Comparison of ENCODE assay signal across 1 cellular context in the genomic region with DNA sequence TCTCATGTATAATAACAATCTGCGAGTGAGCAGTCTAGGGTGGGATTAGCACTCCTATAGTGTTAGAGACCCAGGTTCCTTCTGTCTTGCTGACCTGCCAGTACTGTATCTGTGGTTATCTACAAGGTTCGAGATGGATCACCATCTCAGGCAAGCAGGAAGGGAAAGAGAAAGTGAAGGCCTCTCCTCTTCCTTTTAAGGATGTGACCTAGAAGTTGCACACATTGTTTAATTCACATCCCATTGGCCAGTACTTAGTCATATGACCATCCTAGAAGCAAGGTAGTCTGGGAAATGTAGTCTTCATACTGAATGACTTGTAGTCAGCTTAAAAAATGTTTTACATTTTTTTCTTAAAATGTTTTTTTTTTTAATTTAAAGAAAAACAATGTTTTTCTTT.
TF ChIP-seq lines count a peak whose summit lies in the region.

No MANE protein-coding gene starts in this region.

TF ChIP-seq in K562, 482 proteins besides CTCF, POLR2A, EP300 and RAD21 (continued from another document and continues in another):
- TF ChIP-seq, protein P1, sequence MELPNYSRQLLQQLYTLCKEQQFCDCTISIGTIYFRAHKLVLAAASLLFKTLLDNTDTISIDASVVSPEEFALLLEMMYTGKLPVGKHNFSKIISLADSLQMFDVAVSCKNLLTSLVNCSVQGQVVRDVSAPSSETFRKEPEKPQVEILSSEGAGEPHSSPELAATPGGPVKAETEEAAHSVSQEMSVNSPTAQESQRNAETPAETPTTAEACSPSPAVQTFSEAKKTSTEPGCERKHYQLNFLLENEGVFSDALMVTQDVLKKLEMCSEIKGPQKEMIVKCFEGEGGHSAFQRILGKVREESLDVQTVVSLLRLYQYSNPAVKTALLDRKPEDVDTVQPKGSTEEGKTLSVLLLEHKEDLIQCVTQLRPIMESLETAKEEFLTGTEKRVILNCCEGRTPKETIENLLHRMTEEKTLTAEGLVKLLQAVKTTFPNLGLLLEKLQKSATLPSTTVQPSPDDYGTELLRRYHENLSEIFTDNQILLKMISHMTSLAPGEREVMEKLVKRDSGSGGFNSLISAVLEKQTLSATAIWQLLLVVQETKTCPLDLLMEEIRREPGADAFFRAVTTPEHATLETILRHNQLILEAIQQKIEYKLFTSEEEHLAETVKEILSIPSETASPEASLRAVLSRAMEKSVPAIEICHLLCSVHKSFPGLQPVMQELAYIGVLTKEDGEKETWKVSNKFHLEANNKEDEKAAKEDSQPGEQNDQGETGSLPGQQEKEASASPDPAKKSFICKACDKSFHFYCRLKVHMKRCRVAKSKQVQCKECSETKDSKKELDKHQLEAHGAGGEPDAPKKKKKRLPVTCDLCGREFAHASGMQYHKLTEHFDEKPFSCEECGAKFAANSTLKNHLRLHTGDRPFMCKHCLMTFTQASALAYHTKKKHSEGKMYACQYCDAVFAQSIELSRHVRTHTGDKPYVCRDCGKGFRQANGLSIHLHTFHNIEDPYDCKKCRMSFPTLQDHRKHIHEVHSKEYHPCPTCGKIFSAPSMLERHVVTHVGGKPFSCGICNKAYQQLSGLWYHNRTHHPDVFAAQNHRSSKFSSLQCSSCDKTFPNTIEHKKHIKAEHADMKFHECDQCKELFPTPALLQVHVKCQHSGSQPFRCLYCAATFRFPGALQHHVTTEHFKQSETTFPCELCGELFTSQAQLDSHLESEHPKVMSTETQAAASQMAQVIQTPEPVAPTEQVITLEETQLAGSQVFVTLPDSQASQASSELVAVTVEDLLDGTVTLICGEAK (IDR thresholded peaks at IDR 0.05), result peak; percentile 75
- TF ChIP-seq, protein P1 (CRISPR knock-in tag; IDR thresholded peaks at IDR 0.05), result no peak
- TF ChIP-seq, protein P2, sequence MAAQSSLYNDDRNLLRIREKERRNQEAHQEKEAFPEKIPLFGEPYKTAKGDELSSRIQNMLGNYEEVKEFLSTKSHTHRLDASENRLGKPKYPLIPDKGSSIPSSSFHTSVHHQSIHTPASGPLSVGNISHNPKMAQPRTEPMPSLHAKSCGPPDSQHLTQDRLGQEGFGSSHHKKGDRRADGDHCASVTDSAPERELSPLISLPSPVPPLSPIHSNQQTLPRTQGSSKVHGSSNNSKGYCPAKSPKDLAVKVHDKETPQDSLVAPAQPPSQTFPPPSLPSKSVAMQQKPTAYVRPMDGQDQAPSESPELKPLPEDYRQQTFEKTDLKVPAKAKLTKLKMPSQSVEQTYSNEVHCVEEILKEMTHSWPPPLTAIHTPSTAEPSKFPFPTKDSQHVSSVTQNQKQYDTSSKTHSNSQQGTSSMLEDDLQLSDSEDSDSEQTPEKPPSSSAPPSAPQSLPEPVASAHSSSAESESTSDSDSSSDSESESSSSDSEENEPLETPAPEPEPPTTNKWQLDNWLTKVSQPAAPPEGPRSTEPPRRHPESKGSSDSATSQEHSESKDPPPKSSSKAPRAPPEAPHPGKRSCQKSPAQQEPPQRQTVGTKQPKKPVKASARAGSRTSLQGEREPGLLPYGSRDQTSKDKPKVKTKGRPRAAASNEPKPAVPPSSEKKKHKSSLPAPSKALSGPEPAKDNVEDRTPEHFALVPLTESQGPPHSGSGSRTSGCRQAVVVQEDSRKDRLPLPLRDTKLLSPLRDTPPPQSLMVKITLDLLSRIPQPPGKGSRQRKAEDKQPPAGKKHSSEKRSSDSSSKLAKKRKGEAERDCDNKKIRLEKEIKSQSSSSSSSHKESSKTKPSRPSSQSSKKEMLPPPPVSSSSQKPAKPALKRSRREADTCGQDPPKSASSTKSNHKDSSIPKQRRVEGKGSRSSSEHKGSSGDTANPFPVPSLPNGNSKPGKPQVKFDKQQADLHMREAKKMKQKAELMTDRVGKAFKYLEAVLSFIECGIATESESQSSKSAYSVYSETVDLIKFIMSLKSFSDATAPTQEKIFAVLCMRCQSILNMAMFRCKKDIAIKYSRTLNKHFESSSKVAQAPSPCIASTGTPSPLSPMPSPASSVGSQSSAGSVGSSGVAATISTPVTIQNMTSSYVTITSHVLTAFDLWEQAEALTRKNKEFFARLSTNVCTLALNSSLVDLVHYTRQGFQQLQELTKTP (IDR thresholded peaks at IDR 0.05; ENCODE audit: low read depth in 1 of 2, partially characterized antibody in 2 of 2), result peak in 1 of 2 experiments; percentile 33
- TF ChIP-seq ZNF197 (CRISPR knock-in tag; IDR thresholded peaks at IDR 0.05; ENCODE audit: low read depth), result 0 out of 2 replicates have a peak, but pooled peaks have one; percentile 59
- TF ChIP-seq, protein P3, sequence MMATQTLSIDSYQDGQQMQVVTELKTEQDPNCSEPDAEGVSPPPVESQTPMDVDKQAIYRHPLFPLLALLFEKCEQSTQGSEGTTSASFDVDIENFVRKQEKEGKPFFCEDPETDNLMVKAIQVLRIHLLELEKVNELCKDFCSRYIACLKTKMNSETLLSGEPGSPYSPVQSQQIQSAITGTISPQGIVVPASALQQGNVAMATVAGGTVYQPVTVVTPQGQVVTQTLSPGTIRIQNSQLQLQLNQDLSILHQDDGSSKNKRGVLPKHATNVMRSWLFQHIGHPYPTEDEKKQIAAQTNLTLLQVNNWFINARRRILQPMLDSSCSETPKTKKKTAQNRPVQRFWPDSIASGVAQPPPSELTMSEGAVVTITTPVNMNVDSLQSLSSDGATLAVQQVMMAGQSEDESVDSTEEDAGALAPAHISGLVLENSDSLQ (IDR thresholded peaks at IDR 0.05), result no peak
- no peak for TF ChIP-seq MTF1 (CRISPR knock-in tag; IDR thresholded peaks at IDR 0.05; ENCODE audit: borderline replicate concordance)
- TF ChIP-seq ZNF282 (CRISPR knock-in tag; IDR thresholded peaks at IDR 0.05), result no peak
- no peak for TF ChIP-seq HOXB6 (CRISPR knock-in tag; IDR thresholded peaks at IDR 0.05; ENCODE audit: borderline replicate concordance)
- TF ChIP-seq CREM (IDR thresholded peaks at IDR 0.05; ENCODE audit: low read depth), result peak; percentile 43; the same call in 1 of the 2 replicates
- no peak for TF ChIP-seq ATF1 (CRISPR knock-in tag; IDR thresholded peaks at IDR 0.05)
- TF ChIP-seq ATF1 (tag; IDR thresholded peaks at IDR 0.05), result peak; percentile 63
- TF ChIP-seq, protein P4, sequence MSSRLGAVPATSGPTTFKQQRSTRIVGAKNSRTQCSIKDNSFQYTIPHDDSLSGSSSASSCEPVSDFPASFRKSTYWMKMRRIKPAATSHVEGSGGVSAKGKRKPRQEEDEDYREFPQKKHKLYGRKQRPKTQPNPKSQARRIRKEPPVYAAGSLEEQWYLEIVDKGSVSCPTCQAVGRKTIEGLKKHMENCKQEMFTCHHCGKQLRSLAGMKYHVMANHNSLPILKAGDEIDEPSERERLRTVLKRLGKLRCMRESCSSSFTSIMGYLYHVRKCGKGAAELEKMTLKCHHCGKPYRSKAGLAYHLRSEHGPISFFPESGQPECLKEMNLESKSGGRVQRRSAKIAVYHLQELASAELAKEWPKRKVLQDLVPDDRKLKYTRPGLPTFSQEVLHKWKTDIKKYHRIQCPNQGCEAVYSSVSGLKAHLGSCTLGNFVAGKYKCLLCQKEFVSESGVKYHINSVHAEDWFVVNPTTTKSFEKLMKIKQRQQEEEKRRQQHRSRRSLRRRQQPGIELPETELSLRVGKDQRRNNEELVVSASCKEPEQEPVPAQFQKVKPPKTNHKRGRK (tag; IDR thresholded peaks at IDR 0.05), result no peak
- TF ChIP-seq, protein P5, sequence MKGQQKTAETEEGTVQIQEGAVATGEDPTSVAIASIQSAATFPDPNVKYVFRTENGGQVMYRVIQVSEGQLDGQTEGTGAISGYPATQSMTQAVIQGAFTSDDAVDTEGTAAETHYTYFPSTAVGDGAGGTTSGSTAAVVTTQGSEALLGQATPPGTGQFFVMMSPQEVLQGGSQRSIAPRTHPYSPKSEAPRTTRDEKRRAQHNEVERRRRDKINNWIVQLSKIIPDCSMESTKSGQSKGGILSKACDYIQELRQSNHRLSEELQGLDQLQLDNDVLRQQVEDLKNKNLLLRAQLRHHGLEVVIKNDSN (CRISPR knock-in tag; IDR thresholded peaks at IDR 0.05), result peak; percentile 57
- TF ChIP-seq GTF2A2 (tag; IDR thresholded peaks at IDR 0.05), result no peak
- TF ChIP-seq BMI1 (IDR thresholded peaks at IDR 0.05; ENCODE audit: low read length), result no peak
- peak; percentile 74 for TF ChIP-seq ZNF143 (CRISPR knock-in tag; IDR thresholded peaks at IDR 0.05)
- TF ChIP-seq SMARCA4 (IDR thresholded peaks at IDR 0.05), result no peak
- TF ChIP-seq HMG20A (CRISPR knock-in tag; conservative IDR thresholded peaks at IDR 0.05), result no peak
- no peak for TF ChIP-seq RBM14 (IDR thresholded peaks at IDR 0.05; ENCODE audit: borderline replicate concordance, insufficient read depth, low read depth, low read length)
- TF ChIP-seq, protein P6, sequence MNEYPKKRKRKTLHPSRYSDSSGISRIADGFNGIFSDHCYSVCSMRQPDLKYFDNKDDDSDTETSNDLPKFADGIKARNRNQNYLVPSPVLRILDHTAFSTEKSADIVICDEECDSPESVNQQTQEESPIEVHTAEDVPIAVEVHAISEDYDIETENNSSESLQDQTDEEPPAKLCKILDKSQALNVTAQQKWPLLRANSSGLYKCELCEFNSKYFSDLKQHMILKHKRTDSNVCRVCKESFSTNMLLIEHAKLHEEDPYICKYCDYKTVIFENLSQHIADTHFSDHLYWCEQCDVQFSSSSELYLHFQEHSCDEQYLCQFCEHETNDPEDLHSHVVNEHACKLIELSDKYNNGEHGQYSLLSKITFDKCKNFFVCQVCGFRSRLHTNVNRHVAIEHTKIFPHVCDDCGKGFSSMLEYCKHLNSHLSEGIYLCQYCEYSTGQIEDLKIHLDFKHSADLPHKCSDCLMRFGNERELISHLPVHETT (CRISPR knock-in tag; conservative IDR thresholded peaks at IDR 0.05 in 1 of 2, IDR thresholded peaks at IDR 0.05 in 1 of 2), result 0 out of 4 replicates have a peak, but pooled peaks of 1 of the 2 experiments have one; percentile 34
- TF ChIP-seq NR2C2 (CRISPR knock-in tag; IDR thresholded peaks at IDR 0.05), result no peak
- peak; percentile 45; the same call in 1 of the 2 replicates for TF ChIP-seq NR2C2 (tag; IDR thresholded peaks at IDR 0.05)
- TF ChIP-seq POLR2AphosphoS5 (IDR thresholded peaks at IDR 0.05; ENCODE audit: control insufficient read depth, insufficient read depth, low read depth, low read length), result no peak
- TF ChIP-seq, protein P7, sequence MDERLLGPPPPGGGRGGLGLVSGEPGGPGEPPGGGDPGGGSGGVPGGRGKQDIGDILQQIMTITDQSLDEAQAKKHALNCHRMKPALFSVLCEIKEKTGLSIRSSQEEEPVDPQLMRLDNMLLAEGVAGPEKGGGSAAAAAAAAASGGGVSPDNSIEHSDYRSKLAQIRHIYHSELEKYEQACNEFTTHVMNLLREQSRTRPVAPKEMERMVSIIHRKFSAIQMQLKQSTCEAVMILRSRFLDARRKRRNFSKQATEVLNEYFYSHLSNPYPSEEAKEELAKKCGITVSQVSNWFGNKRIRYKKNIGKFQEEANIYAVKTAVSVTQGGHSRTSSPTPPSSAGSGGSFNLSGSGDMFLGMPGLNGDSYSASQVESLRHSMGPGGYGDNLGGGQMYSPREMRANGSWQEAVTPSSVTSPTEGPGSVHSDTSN (CRISPR knock-in tag; IDR thresholded peaks at IDR 0.05; ENCODE audit: low read depth), result no peak
- TF ChIP-seq, protein P7 (tag; conservative IDR thresholded peaks at IDR 0.05; ENCODE audit: low read depth), result no peak
- TF ChIP-seq TEAD1 (CRISPR knock-in tag; IDR thresholded peaks at IDR 0.05), result no peak
- TF ChIP-seq RAD51 (IDR thresholded peaks at IDR 0.05; ENCODE audit: borderline replicate concordance, low read depth), result peak; percentile 81
- TF ChIP-seq SOX6 (IDR thresholded peaks at IDR 0.05), result no peak
- no peak for TF ChIP-seq KLF1 (tag; IDR thresholded peaks at IDR 0.05)
- no peak for TF ChIP-seq LEF1 (IDR thresholded peaks at IDR 0.05)
- TF ChIP-seq ZNF175 (CRISPR knock-in tag; IDR thresholded peaks at IDR 0.05; ENCODE audit: low read depth), result no peak
- peak; percentile 58; the same call in 1 of the 2 replicates for TF ChIP-seq EHMT2 (IDR thresholded peaks at IDR 0.05)
- TF ChIP-seq SRF (CRISPR knock-in tag; IDR thresholded peaks at IDR 0.05), result peak in 1 of 2 experiments; percentile 95; a peak in 2 of 4 replicates
